10 cellular contexts compared by ENCODE assay signal in the genomic region with DNA sequence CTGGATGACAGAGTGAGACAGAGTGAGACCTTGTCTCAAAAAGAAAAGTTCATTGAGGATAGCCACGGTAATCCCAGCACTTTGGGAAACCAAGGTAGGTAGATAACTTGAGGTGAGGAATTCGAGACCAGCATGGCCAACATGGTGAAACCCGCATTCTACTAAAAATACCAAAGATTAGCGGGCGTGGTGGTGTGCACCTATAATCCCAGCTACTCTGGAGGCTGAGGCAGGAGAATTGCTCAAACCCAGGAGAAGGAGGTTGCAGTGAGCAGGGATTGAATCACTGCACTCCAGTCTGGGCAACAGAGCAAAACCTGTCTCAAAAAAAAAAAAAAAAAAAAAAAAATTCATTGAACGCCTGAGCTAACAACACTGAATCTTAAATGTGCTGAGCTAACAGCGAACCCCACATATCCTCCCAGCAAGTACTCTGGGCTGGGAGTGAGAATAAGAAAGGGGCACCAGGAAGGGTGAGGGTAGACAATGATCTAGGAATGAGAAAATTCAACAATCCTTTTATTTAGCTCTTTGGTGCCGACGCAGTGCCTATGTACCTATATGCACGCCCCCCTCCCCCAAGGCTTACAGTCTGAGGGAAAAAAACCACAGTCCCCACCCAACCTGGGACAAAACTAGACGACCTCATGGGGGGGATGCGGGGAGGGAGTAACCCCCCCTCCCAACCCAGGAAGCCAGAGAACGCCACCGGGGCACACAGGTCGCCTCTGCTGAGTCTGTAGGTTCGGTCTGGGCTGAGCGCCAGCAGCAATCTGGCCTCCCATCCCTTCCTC. TPM values are rescaled to one million over a fixed set of nuclear protein-coding genes. Genes with fewer than 3 reads are reported as not detected.
DNase-seq lines count a peak whose midpoint lies in the region; ATAC-seq and TF ChIP-seq lines count a peak whose summit lies in the region.
"Had no signal": no experiment of that assay in that cellular context is flagged by ENCODE, and none has a peak within 500 bp of the region (broad histone marks: within the 10 kb centered on the region; RNA-seq: fewer than 3 reads in every experiment).

No MANE protein-coding gene starts in this region.

- peaks cover 32% of the 10 kb centered on the region for H3K27me3 Mint-ChIP-seq in IgD-negative memory B cell
- peaks cover 3% of the 10 kb centered on the region for H3K27me3 Mint-ChIP-seq in chondrocyte (ENCODE audit: low read depth)

- H3K4me3 Mint-ChIP-seq in IgD-negative memory B cell (peak overlapping the region; percentile 69 to 94 (median 86)), chondrocyte (ENCODE audit: unreplicated experiment) (peak overlapping the region; percentile 85)

- peak overlapping the region; percentile 26 for H3K4me3 ChIP-seq in neuron (ENCODE audit: low read length)

- ATAC-seq in HG03039 (IDR thresholded peaks at IDR 0.05; ENCODE audit: unreplicated experiment), result no peak

- H3K36me3 ChIP-seq in neuron (ENCODE audit: insufficient read depth, low read length), result no peaks in the 10 kb centered on the region

- DNase-seq in chondrocyte (ENCODE audit: low spot score) (no peak), DMS53 treated with DMSO at 0.1 percent for 48 hours (lab: John Stamatoyannopoulos, UW; ENCODE audit: unreplicated experiment) (no peak), GDM1 (lab: John Stamatoyannopoulos, UW) (no peak)
- DNase-seq in activated CD4-positive, CD25-positive, alpha-beta regulatory T cell treated with anti-CD3 and anti-CD28 coated beads, Interleukin-2, amount 50 U/mL, for 72 hours, result no peak

- peak overlapping the region; percentile 74 for H3K27ac ChIP-seq in C4-2B

- H3K27me3 ChIP-seq in neuron (ENCODE audit: insufficient read depth, low read length), result no peaks in the 10 kb centered on the region

- H3K4me1 Mint-ChIP-seq in IgD-negative memory B cell, result peaks cover 2 to 7% (median 2%) of the 10 kb centered on the region in 3 donors
- H3K4me1 Mint-ChIP-seq in chondrocyte (ENCODE audit: low read depth), result peaks cover 8% of the 10 kb centered on the region

- peak overlapping the region in 1 of 3 donors; percentile 90 for H3K27ac Mint-ChIP-seq in IgD-negative memory B cell
- peak overlapping the region; percentile 77 for H3K27ac Mint-ChIP-seq in chondrocyte (ENCODE audit: unreplicated experiment)

- TF ChIP-seq CTCF in C4-2B (conservative IDR thresholded peaks at IDR 0.05), result no peak
- no peak for TF ChIP-seq CTCF in chondrocyte (IDR thresholded peaks at IDR 0.05)

- H3K9me3 Mint-ChIP-seq in IgD-negative memory B cell (no peaks in the 10 kb centered on the region), chondrocyte (ENCODE audit: low read depth) (no peaks in the 10 kb centered on the region)

- no peaks in the 10 kb centered on the region for H3K9me3 ChIP-seq in neuron (ENCODE audit: low read length)

- H3K4me1 ChIP-seq in neuron (ENCODE audit: insufficient read depth, low read length), result peaks cover 11% of the 10 kb centered on the region

- H2AFZ ChIP-seq in neuron (ENCODE audit: low read depth, low read length), result peak overlapping the region; percentile 79

- peaks cover 2% of the 10 kb centered on the region for H3K36me3 Mint-ChIP-seq in IgD-negative memory B cell
- no peaks in the 10 kb centered on the region for H3K36me3 Mint-ChIP-seq in chondrocyte (ENCODE audit: low read depth)

RNA-seq across cellular contexts. Expression of a gene that starts 1.4 kb away (rescaled TPM):
- polyA plus RNA-seq in IgD-negative memory B cell, result not detected
- 0.07 to 0.46 TPM (median 0.40 TPM) in 3 replicates for total RNA-seq in chondrocyte
- polyA plus RNA-seq: urinary bladder had no signal

RNA-seq across cellular contexts. Expression of a gene that starts 13.3 kb away (rescaled TPM):
- not detected for polyA plus RNA-seq in IgD-negative memory B cell
- total RNA-seq in chondrocyte, result 0.19 TPM in 1 of 3 replicates, not detected in the others
- total RNA-seq: cardiac septum, urinary bladder had no signal
- polyA plus RNA-seq: urinary bladder had no signal

RNA-seq across cellular contexts. Expression of a gene that starts 40.6 kb away (rescaled TPM):
- polyA plus RNA-seq in IgD-negative memory B cell, result 25.4 TPM
- 56.9 to 57.3 TPM (median 57.2 TPM) in 3 replicates for total RNA-seq in chondrocyte
